Comparison of ENCODE assay signal across 18 cellular contexts in genomic region chr17:69538795-69539194, GRCh38.
A peak's percentile ranks its signal among the peaks of the same experiment; 100 is the strongest.
DNase-seq lines count a peak whose midpoint lies in the region; ATAC-seq and TF ChIP-seq lines count a peak whose summit lies in the region.
"Had no signal": no experiment of that assay in that cellular context is flagged by ENCODE, and none has a peak within 500 bp of the region (broad histone marks: within the 10 kb centered on the region; RNA-seq: fewer than 3 reads in every experiment).

No MANE protein-coding gene starts in this region.

- H3K9me2 ChIP-seq in PC-3 (replicated peaks; ENCODE audit: low read length), result no peaks in the 10 kb centered on the region

- peaks cover 11 to 33% (median 12%) of the 10 kb centered on the region in 3 experiments; a peak in 5 of 7 replicates for H3K36me3 Mint-ChIP-seq in H9 (ENCODE audit: insufficient read depth in 1 of 3, low read depth in 3 of 3)

- H2BK120ac ChIP-seq in H9 (ENCODE audit: low read depth, low read length, poor library complexity, severe bottlenecking), result no peak overlapping the region

- no peak overlapping the region for H4K91ac ChIP-seq in H9 (ENCODE audit: insufficient read length, low read depth, low read length)

- no peak overlapping the region for H2BK15ac ChIP-seq in H9 (ENCODE audit: low read depth, low read length)

- ATAC-seq in PC-3, result no peak
- ATAC-seq in HG02870 (IDR thresholded peaks at IDR 0.05; ENCODE audit: unreplicated experiment), result no peak

- H2AK5ac ChIP-seq in H9 (ENCODE audit: insufficient read length, low read length), result no peak overlapping the region

- no peak overlapping the region for H4K5ac ChIP-seq in H9 (ENCODE audit: insufficient read length, low read depth, low read length)

- H3K9me3 ChIP-seq in H9 (ENCODE audit: control insufficient read depth, low read depth, low read length), result no peaks in the 10 kb centered on the region
- no peaks in the 10 kb centered on the region for H3K9me3 ChIP-seq in PC-3 (ENCODE audit: low read length)
- H3K9me3 ChIP-seq in colonic mucosa, result no peaks in the 10 kb centered on the region
- no peaks in the 10 kb centered on the region for H3K9me3 ChIP-seq in mucosa of rectum (ENCODE audit: control insufficient read depth in 2 of 2, low read length in 2 of 2)

- H3K9me3 Mint-ChIP-seq in H9, result no peaks in the 10 kb centered on the region

- no TSS peak for BruUV-seq in PC-3 (replicated peaks; lab: Mats Ljungman, UMichigan)

- peaks cover under 1% of the 10 kb centered on the region; the same call in 1 of the 2 replicates for H3K4me1 ChIP-seq in H9 (ENCODE audit: insufficient read depth, low read length)
- peaks cover 27% of the 10 kb centered on the region for H3K4me1 ChIP-seq in PC-3 (ENCODE audit: insufficient read depth, low read length)
- H3K4me1 ChIP-seq in colonic mucosa, result no peaks in the 10 kb centered on the region
- peaks cover 0 to 15% of the 10 kb centered on the region in 2 donors for H3K4me1 ChIP-seq in mucosa of rectum (ENCODE audit: control insufficient read depth in 2 of 2, insufficient read depth in 2 of 2, low read length in 2 of 2)

- H4K20me1 ChIP-seq in H9 (ENCODE audit: control insufficient read depth, insufficient read depth, insufficient read length) (no peaks in the 10 kb centered on the region), PC-3 (ENCODE audit: low read length) (no peaks in the 10 kb centered on the region)

- no CpG with 5 or more reads among the region's 2 CpGs for whole genome bisulfite sequencing in H9 (ENCODE audit: extremely low coverage, insufficient read length, low lambda C conversion rate)

- H3K4me2 ChIP-seq in H9 (ENCODE audit: insufficient read depth, insufficient read length, low read length) (no peak overlapping the region), PC-3 (ENCODE audit: low read length) (peak overlapping the region; percentile 74)

- H2BK20ac ChIP-seq in H9 (ENCODE audit: low read depth, low read length, poor library complexity, severe bottlenecking), result no peak overlapping the region

- TF ChIP-seq CTCF in H9 (conservative IDR thresholded peaks at IDR 0.05) (no peak), PC-3 (conservative IDR thresholded peaks at IDR 0.05; ENCODE audit: low read depth, low read length) (no peak), colonic mucosa (IDR thresholded peaks at IDR 0.05) (no peak), GM13977 (IDR thresholded peaks at IDR 0.05; ENCODE audit: extremely low read depth, insufficient read depth, missing control alignments) (no peak)

- no peaks in the 10 kb centered on the region for H3K79me2 ChIP-seq in H9 (ENCODE audit: insufficient read depth, low read length)
- no peaks in the 10 kb centered on the region for H3K79me2 ChIP-seq in PC-3 (ENCODE audit: low read length)

- H3K4ac ChIP-seq in H9 (ENCODE audit: low read depth, low read length), result no peak overlapping the region

- H3K9ac ChIP-seq in H9 (ENCODE audit: extremely low read depth, insufficient read length, low read length), result no peak overlapping the region
- H3K9ac ChIP-seq in PC-3 (ENCODE audit: low read length), result peak overlapping the region; percentile 70
- H3K9ac ChIP-seq in colonic mucosa (ENCODE audit: low read depth in 2 of 2, low read length in 2 of 2), result no peak overlapping the region
- H3K9ac ChIP-seq in mucosa of rectum (ENCODE audit: low read depth in 1 of 2, low read length in 2 of 2), result no peak overlapping the region
- H3K9ac ChIP-seq: GM23248 had no signal

- H3K27ac Mint-ChIP-seq in H9, result no peak overlapping the region
- H3K27ac Mint-ChIP-seq: B cell had no signal

- H3K4me1 Mint-ChIP-seq in H9, result peaks cover 8 to 15% of the 10 kb centered on the region in 2 experiments
- H3K4me1 Mint-ChIP-seq: B cell had no signal

- peak overlapping the region; percentile 55 for H2BK5ac ChIP-seq in H9 (ENCODE audit: insufficient read length, low read length)

- H3K56ac ChIP-seq in H9 (ENCODE audit: insufficient read length, low read depth, low read length), result no peak overlapping the region

- POLR2A ChIA-PET in PC-3 (lab: Charles Lee; ENCODE audit: unreplicated experiment), result no interaction called here

- H2BK12ac ChIP-seq in H9 (ENCODE audit: insufficient read length, low read depth, low read length), result no peak overlapping the region

- peak overlapping the region; percentile 43; the same call in 1 of the 2 replicates for H3K4me3 ChIP-seq in PC-3 (ENCODE audit: low read length)
- H3K4me3 ChIP-seq in colonic mucosa, result no peak overlapping the region
- no peak overlapping the region for H3K4me3 ChIP-seq in mucosa of rectum (ENCODE audit: low read length in 2 of 2)
- H3K4me3 ChIP-seq: GM23248 had no signal

- no peak overlapping the region for H3K4me3 Mint-ChIP-seq in H9
- H3K4me3 Mint-ChIP-seq: B cell had no signal

- intact Hi-C loops in PC-3 (cut with micrococcal nuclease) (loop anchor here (1.0 kb wide), 1 partner anchor 37 kb away; no protein-coding TSS in a partner anchor), colonic mucosa (cut with DNase I) (no loop called here)

- H2AFZ ChIP-seq in H9 (ENCODE audit: low read length) (no peak overlapping the region), PC-3 (ENCODE audit: low read length) (peak overlapping the region; percentile 55; the same call in 1 of the 2 replicates)

- H3K36me3 ChIP-seq in PC-3 (ENCODE audit: low read depth, low read length) (no peaks in the 10 kb centered on the region), colonic mucosa (no peaks in the 10 kb centered on the region), mucosa of rectum (ENCODE audit: control insufficient read depth in 2 of 2, insufficient read depth in 2 of 2, low read length in 2 of 2) (peaks cover 22 to 26% of the 10 kb centered on the region in 2 donors)

- no peaks in the 10 kb centered on the region for H3K23me2 ChIP-seq in H9 (ENCODE audit: insufficient read length, low read depth, low read length, poor library complexity, severe bottlenecking)

- H3K27me3 ChIP-seq in H9 (ENCODE audit: insufficient read depth, low read length) (no peaks in the 10 kb centered on the region), PC-3 (ENCODE audit: low read length) (no peaks in the 10 kb centered on the region), colonic mucosa (no peaks in the 10 kb centered on the region), mucosa of rectum (ENCODE audit: control insufficient read depth in 2 of 2, insufficient read depth in 2 of 2, low read length in 2 of 2) (no peaks in the 10 kb centered on the region)

- H3T11ph ChIP-seq in H9 (ENCODE audit: low read length), result no peak overlapping the region

- in situ Hi-C loops in GM13977 (cut with MboI; ENCODE audit: low pct_unique_long_range_greater_than_20kb, low sequenced_read_pairs, unreplicated experiment), result no loop called here

- no peaks in the 10 kb centered on the region for H3K27me3 Mint-ChIP-seq in H9 (ENCODE audit: low read depth)
- H3K27me3 Mint-ChIP-seq: B cell had no signal

- H3K27ac ChIP-seq in H9 (ENCODE audit: insufficient read length, low read depth, low read length) (no peak overlapping the region), PC-3 (ENCODE audit: low read length) (peak overlapping the region; percentile 96), colonic mucosa (peak overlapping the region; percentile 63), mucosa of rectum (ENCODE audit: low read depth in 2 of 2, low read length in 2 of 2) (peak overlapping the region; percentile 29 to 54)
- H3K27ac ChIP-seq: GM23248 had no signal

- H3K79me1 ChIP-seq in H9 (ENCODE audit: insufficient read depth, low read depth, low read length, poor library complexity, severe bottlenecking), result no peaks in the 10 kb centered on the region

- H3K18ac ChIP-seq in H9 (ENCODE audit: insufficient read length, low read depth, low read length), result no peak overlapping the region

- no peak overlapping the region for H3K23ac ChIP-seq in H9 (ENCODE audit: insufficient read length, low read depth, low read length)

- DNase-seq in H9 (no peak), PC-3 (no peak), colonic mucosa (no peak), GM13977 (ENCODE audit: low spot score) (no peak)
- DNase-seq in stimulated activated CD4-positive, alpha-beta T cell treated with anti-CD3 and anti-CD28 coated beads, Interleukin-1b, Interleukin-23, amount 100 ng/mL, for 48 hours, result no peak
- DNase-seq: DND-41, GM23248, KBM-7, MV-4-11, NCI-H187, NCI-H2107, NCI-H2227 treated with DMSO at 0.1 percent for 48 hours, NCI-H510A treated with DMSO at 0.1 percent for 48 hours, OCI-M1, SHP77 treated with DMSO at 0.1 percent for 48 hours had no signal

- peaks cover 18% of the 10 kb centered on the region for H3F3A ChIP-seq in PC-3 (ENCODE audit: low read length, unreplicated experiment)

- H3K14ac ChIP-seq in H9 (ENCODE audit: insufficient read depth, low read length), result no peak overlapping the region

- no peak overlapping the region for H4K8ac ChIP-seq in H9 (replicated peaks; ENCODE audit: insufficient read length, low read depth, low read length)

- CTCF ChIA-PET in PC-3 (lab: Charles Lee), result interaction anchor here (2.3 kb wide), 1 partner anchor 12 kb away, joined by 19 read pairs; no protein-coding TSS in a partner anchor
